ENCODE assay signal across 22 cellular contexts in genomic region chr1:85339089-85339488, GRCh38.
DNase-seq lines count a peak whose midpoint lies in the region; ATAC-seq and TF ChIP-seq lines count a peak whose summit lies in the region.
"Had no signal": no experiment of that assay in that cellular context is flagged by ENCODE, and none has a peak within 500 bp of the region (broad histone marks: within the 10 kb centered on the region; RNA-seq: fewer than 3 reads in every experiment).

No MANE protein-coding gene starts in this region.

- H3K27me3 ChIP-seq in left ventricle myocardium inferior (ENCODE audit: low read depth): no peaks in the 10 kb centered on the region
- no peaks in the 10 kb centered on the region for H3K27me3 ChIP-seq in foreskin keratinocyte
- no peaks in the 10 kb centered on the region for H3K27me3 ChIP-seq in skeletal muscle tissue (ENCODE audit: control insufficient read depth in 3 of 3, insufficient read depth in 3 of 3, low read length in 3 of 3)
- H3K27me3 ChIP-seq: colonic mucosa, esophagus squamous epithelium had no signal

- H3K9me3 ChIP-seq in left ventricle myocardium inferior (replicated peaks): peaks cover 9% of the 10 kb centered on the region
- H3K9me3 ChIP-seq in skeletal muscle tissue (ENCODE audit: control insufficient read depth in 3 of 3, low read length in 3 of 3): no peaks in the 10 kb centered on the region
- H3K9me3 ChIP-seq: colonic mucosa, esophagus squamous epithelium, lower lobe of right lung, thoracic aorta had no signal

- DNase-seq in left ventricle myocardium inferior (no peak), cardiac septum (ENCODE audit: low spot score) (no peak), astrocyte of the hippocampus (ENCODE audit: low read depth, low spot score) (peak; percentile 78), foreskin keratinocyte (peak in 1 of 2 donors; percentile 62), DMS53 (lab: John Stamatoyannopoulos, UW) (no peak), inferior parietal cortex (ENCODE audit: extremely low spot score) (no peak), caudate nucleus (lab: John Stamatoyannopoulos, UW) (no peak)
- DNase-seq: activated CD4-positive, alpha-beta T cell treated with anti-CD3 and anti-CD28 coated beads for 4 hours; activated T-cell treated with anti-CD3 and anti-CD28 coated beads for 4 hours; CD4-positive, alpha-beta T cell; colonic mucosa; esophagus squamous epithelium; GF-D8; lower lobe of right lung; natural killer cell; NCI-H2081; right cardiac atrium; SHP77; stimulated activated CD4-positive, alpha-beta T cell treated with anti-CD3 and anti-CD28 coated beads, Interleukin-2, amount 100 ng/mL, for 48 hours had no signal

- intact Hi-C loops in left ventricle myocardium inferior (cut with micrococcal nuclease): no loop called here
- intact Hi-C loops in cardiac septum (cut with DNase I): loop anchor here (2.0 kb wide), 1 partner anchor 24 kb away; no protein-coding TSS in a partner anchor

- no peaks in the 10 kb centered on the region for H3K36me3 ChIP-seq in left ventricle myocardium inferior
- no peaks in the 10 kb centered on the region for H3K36me3 ChIP-seq in skeletal muscle tissue (ENCODE audit: control insufficient read depth in 3 of 3, insufficient read depth in 3 of 3, low read length in 3 of 3)
- H3K36me3 ChIP-seq: colonic mucosa, esophagus squamous epithelium, lower lobe of right lung, thoracic aorta had no signal

- H3K4me1 ChIP-seq in left ventricle myocardium inferior (peaks cover 32% of the 10 kb centered on the region), foreskin keratinocyte (peaks cover 42% of the 10 kb centered on the region), skeletal muscle tissue (ENCODE audit: control insufficient read depth in 3 of 3, insufficient read depth in 3 of 3, low read length in 3 of 3) (peaks cover 16 to 37% (median 22%) of the 10 kb centered on the region in 3 donors)
- H3K4me1 ChIP-seq: colonic mucosa had no signal

- TF ChIP-seq CTCF in left ventricle myocardium inferior (IDR thresholded peaks at IDR 0.05; ENCODE audit: borderline replicate concordance): no peak
- no peak for TF ChIP-seq CTCF in foreskin keratinocyte (conservative IDR thresholded peaks at IDR 0.05)

- H3K27ac ChIP-seq in left ventricle myocardium inferior (replicated peaks) (peak overlapping the region; percentile 6), foreskin keratinocyte (peak overlapping the region; percentile 23), skeletal muscle tissue (ENCODE audit: low read depth, low read length) (peak overlapping the region; percentile 44), caudate nucleus (ENCODE audit: low read depth, low read length) (no peak overlapping the region)
- H3K27ac ChIP-seq: colonic mucosa, esophagus squamous epithelium, lower lobe of right lung had no signal

- no peak overlapping the region for H3K9ac ChIP-seq in skeletal muscle tissue (ENCODE audit: low read depth in 1 of 3, low read length in 3 of 3)

- H3K4me3 ChIP-seq in left ventricle myocardium inferior (no peak overlapping the region), skeletal muscle tissue (ENCODE audit: low read length in 3 of 3) (no peak overlapping the region)
- H3K4me3 ChIP-seq: colonic mucosa, esophagus squamous epithelium, lower lobe of right lung, thoracic aorta had no signal

- ATAC-seq in foreskin keratinocyte: peak; percentile 73
- ATAC-seq: activated naive CD4-positive, alpha-beta T cell treated with anti-CD3 and anti-CD28 coated beads, Interleukin-2, amount 50 U/mL, for 72 hours; lower lobe of right lung; natural killer cell had no signal
